13 cellular contexts compared by ENCODE assay signal in the genomic region with DNA sequence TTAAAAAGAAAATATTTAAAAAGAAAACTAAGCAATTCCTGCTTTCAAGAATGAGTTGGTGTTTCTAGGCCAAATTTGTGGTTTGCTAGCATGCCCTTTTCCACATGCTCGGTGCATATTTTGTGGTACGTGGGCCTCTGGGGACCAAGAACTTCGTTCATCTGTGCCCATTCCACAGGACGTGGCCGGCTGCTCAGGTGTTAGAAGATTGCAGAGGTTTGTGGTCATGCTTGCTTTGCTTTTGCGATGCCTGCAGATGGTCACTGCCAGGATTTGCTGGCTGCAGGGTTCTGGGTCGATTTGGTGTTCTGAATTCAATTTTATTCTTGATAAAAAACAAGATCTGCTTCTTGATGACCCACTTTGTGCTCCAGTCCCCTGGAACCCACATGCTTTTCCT. TPM values are rescaled to one million over a fixed set of nuclear protein-coding genes. Genes with fewer than 3 reads are reported as not detected.
DNase-seq lines count a peak whose midpoint lies in the region; ATAC-seq and TF ChIP-seq lines count a peak whose summit lies in the region.
"Had no signal": no experiment of that assay in that cellular context is flagged by ENCODE, and none has a peak within 500 bp of the region (broad histone marks: within the 10 kb centered on the region; RNA-seq: fewer than 3 reads in every experiment).

No MANE protein-coding gene starts in this region.

- H3K27me3 ChIP-seq in BLaER1 treated with 17β-estradiol and CSF1 and Interleukin-3, amounts not matched to agents 10 nM and 100 nM = no peaks in the 10 kb centered on the region
- no peaks in the 10 kb centered on the region for H3K27me3 ChIP-seq in GM23338 (ENCODE audit: insufficient read depth)
- H3K27me3 ChIP-seq in naive thymus-derived CD4-positive, alpha-beta T cell (ENCODE audit: control insufficient read depth in 2 of 2, insufficient read depth in 2 of 2, low read length in 2 of 2) = no peaks in the 10 kb centered on the region
- H3K27me3 ChIP-seq in mesendoderm (ENCODE audit: insufficient read depth, low read length, poor library complexity) = no peaks in the 10 kb centered on the region
- H3K27me3 ChIP-seq: dorsolateral prefrontal cortex had no signal

- DNase-seq in GM23338 (ENCODE audit: low spot score) (no peak), DMS53 treated with DMSO at 0.1 percent for 48 hours (lab: John Stamatoyannopoulos, UW; ENCODE audit: unreplicated experiment) (no peak), 8988T (no peak), putamen (ENCODE audit: low spot score) (no peak), mesendoderm (no peak)
- DNase-seq in activated T-cell treated with anti-CD3 and anti-CD28 coated beads, Interleukin-2, amount 50 U/mL, for 4 hours = no peak
- no peak for DNase-seq in naive thymus-derived CD4-positive, alpha-beta T cell
- DNase-seq: NCI-H1092 treated with DMSO at 0.1 percent for 48 hours had no signal

- no peaks in the 10 kb centered on the region for H3K9me3 Mint-ChIP-seq in GM23338
- H3K9me3 Mint-ChIP-seq in activated T-cell treated with anti-CD3 and anti-CD28 coated beads, Interleukin-2, amount 50 U/mL, for 4 hours = no peaks in the 10 kb centered on the region
- H3K9me3 Mint-ChIP-seq in naive thymus-derived CD4-positive, alpha-beta T cell = peaks cover 0 to 3% (median 0%) of the 10 kb centered on the region in 11 donors

- H3K9ac ChIP-seq in BLaER1 treated with 17β-estradiol and CSF1 and Interleukin-3, amounts not matched to agents 10 nM and 100 nM = peak overlapping the region; percentile 73 to 91 (median 80)
- no peak overlapping the region for H3K9ac ChIP-seq in mesendoderm (ENCODE audit: low read length)
- H3K9ac ChIP-seq: parathyroid adenoma had no signal

- H4K20me1 ChIP-seq in BLaER1 treated with 17β-estradiol and CSF1 and Interleukin-3, amounts not matched to agents 10 nM and 100 nM = peaks cover 0 to 68% (median 20%) of the 10 kb centered on the region in 11 experiments; a peak in 12 of 22 replicates
- H4K20me1 ChIP-seq in GM23338 (replicated peaks; ENCODE audit: insufficient read depth) = no peaks in the 10 kb centered on the region

- H3K9me2 ChIP-seq in GM23338 (ENCODE audit: insufficient read depth) = no peaks in the 10 kb centered on the region

- H2BK5ac ChIP-seq in mesendoderm (ENCODE audit: low read length) = no peak overlapping the region

- no peaks in the 10 kb centered on the region for H3K4me1 Mint-ChIP-seq in GM23338
- H3K4me1 Mint-ChIP-seq in activated T-cell treated with anti-CD3 and anti-CD28 coated beads, Interleukin-2, amount 50 U/mL, for 4 hours (ENCODE audit: low read depth) = peaks cover 88% of the 10 kb centered on the region
- peaks cover 72 to 93% (median 90%) of the 10 kb centered on the region in 7 donors for H3K4me1 Mint-ChIP-seq in naive thymus-derived CD4-positive, alpha-beta T cell

- no peaks in the 10 kb centered on the region for H3K9me3 ChIP-seq in BLaER1 treated with 17β-estradiol and CSF1 and Interleukin-3, amounts not matched to agents 10 nM and 100 nM (replicated peaks in 1 of 11)
- H3K9me3 ChIP-seq in naive thymus-derived CD4-positive, alpha-beta T cell (ENCODE audit: control insufficient read depth in 2 of 3, low read length in 3 of 3) = no peaks in the 10 kb centered on the region
- H3K9me3 ChIP-seq: thoracic aorta had no signal

- ATAC-seq in GM23338 = no peak
- no peak for ATAC-seq in activated T-cell treated with anti-CD3 and anti-CD28 coated beads, Interleukin-2, amount 50 U/mL, for 4 hours
- no peak for ATAC-seq in naive thymus-derived CD4-positive, alpha-beta T cell

- peak overlapping the region; percentile 32; the same call in 1 of the 2 replicates for H2AFZ ChIP-seq in GM23338
- H2AFZ ChIP-seq: parathyroid adenoma had no signal

- no peak overlapping the region for H2BK120ac ChIP-seq in mesendoderm (ENCODE audit: low read depth, low read length)

- H3K36me3 Mint-ChIP-seq in GM23338 (ENCODE audit: low read depth) = no peaks in the 10 kb centered on the region
- peaks cover 7% of the 10 kb centered on the region for H3K36me3 Mint-ChIP-seq in activated T-cell treated with anti-CD3 and anti-CD28 coated beads, Interleukin-2, amount 50 U/mL, for 4 hours (ENCODE audit: insufficient read depth)
- peaks cover 4 to 49% (median 12%) of the 10 kb centered on the region in 5 donors for H3K36me3 Mint-ChIP-seq in naive thymus-derived CD4-positive, alpha-beta T cell

- peaks cover 6% of the 10 kb centered on the region for H3K27me3 Mint-ChIP-seq in GM23338 (ENCODE audit: insufficient read depth, low read depth, poor library complexity)
- no peaks in the 10 kb centered on the region for H3K27me3 Mint-ChIP-seq in activated T-cell treated with anti-CD3 and anti-CD28 coated beads, Interleukin-2, amount 50 U/mL, for 4 hours (ENCODE audit: low read depth)
- H3K27me3 Mint-ChIP-seq in naive thymus-derived CD4-positive, alpha-beta T cell = no peaks in the 10 kb centered on the region

- no CpG with 5 or more reads among the region's 7 CpGs for WGBS in mesendoderm (ENCODE audit: extremely low coverage, insufficient coverage, low lambda C conversion rate)

- H3K56ac ChIP-seq in mesendoderm (ENCODE audit: low read length) = no peak overlapping the region

- peaks cover 77 to 100% (median 100%) of the 10 kb centered on the region in 10 experiments for H3K4me1 ChIP-seq in BLaER1 treated with 17β-estradiol and CSF1 and Interleukin-3, amounts not matched to agents 10 nM and 100 nM
- no peaks in the 10 kb centered on the region for H3K4me1 ChIP-seq in GM23338 (ENCODE audit: insufficient read depth)
- peaks cover 53 to 79% of the 10 kb centered on the region in 2 donors for H3K4me1 ChIP-seq in naive thymus-derived CD4-positive, alpha-beta T cell (ENCODE audit: control insufficient read depth in 2 of 2, insufficient read depth in 2 of 2, low read length in 2 of 2)
- no peaks in the 10 kb centered on the region for H3K4me1 ChIP-seq in mesendoderm (ENCODE audit: control insufficient read depth, low read depth, low read length)
- H3K4me1 ChIP-seq: parathyroid adenoma had no signal

- no peak overlapping the region for H3K23ac ChIP-seq in mesendoderm (ENCODE audit: low read length)

- H3K4me3 Mint-ChIP-seq in GM23338 = no peak overlapping the region
- peak overlapping the region; percentile 53 for H3K4me3 Mint-ChIP-seq in activated T-cell treated with anti-CD3 and anti-CD28 coated beads, Interleukin-2, amount 50 U/mL, for 4 hours
- H3K4me3 Mint-ChIP-seq in naive thymus-derived CD4-positive, alpha-beta T cell = peak overlapping the region; percentile 39 to 85 (median 76)

- H3K4me2 ChIP-seq in BLaER1 treated with 17β-estradiol and CSF1 and Interleukin-3, amounts not matched to agents 10 nM and 100 nM = peak overlapping the region; percentile 76 to 100 (median 99)
- H3K4me2 ChIP-seq in GM23338 (no peak overlapping the region), mesendoderm (ENCODE audit: low read length) (no peak overlapping the region)

- peaks cover 0 to 76% (median 62%) of the 10 kb centered on the region in 11 experiments; a peak in 18 of 22 replicates for H3K36me3 ChIP-seq in BLaER1 treated with 17β-estradiol and CSF1 and Interleukin-3, amounts not matched to agents 10 nM and 100 nM
- H3K36me3 ChIP-seq in GM23338 (ENCODE audit: insufficient read depth) (no peaks in the 10 kb centered on the region), mesendoderm (ENCODE audit: control insufficient read depth, insufficient read depth, low read length) (no peaks in the 10 kb centered on the region)
- peaks cover 0 to 15% (median 3%) of the 10 kb centered on the region in 3 experiments for H3K36me3 ChIP-seq in naive thymus-derived CD4-positive, alpha-beta T cell (ENCODE audit: control insufficient read depth in 2 of 3, insufficient read depth in 3 of 3, low read length in 3 of 3)
- H3K36me3 ChIP-seq: thoracic aorta had no signal

- intact Hi-C loops in naive thymus-derived CD4-positive, alpha-beta T cell (cut with micrococcal nuclease) = no loop called here

- TF ChIP-seq CTCF in GM23338 (conservative IDR thresholded peaks at IDR 0.05; ENCODE audit: low read depth in 2 of 2) = no peak

- H4K5ac ChIP-seq in mesendoderm (ENCODE audit: low read length) = no peak overlapping the region

- H3K4ac ChIP-seq in mesendoderm (ENCODE audit: low read depth, low read length) = no peak overlapping the region

- POLR2A ChIA-PET in naive thymus-derived CD4-positive, alpha-beta T cell (lab: Charles Lee) = interaction anchor here (1.0 to 1.2 kb wide), 3 partner anchors 8 to 13 kb away, joined by 3 to 6 read pairs (median 5); a partner anchor contains a TSS

- CTCF ChIA-PET in naive thymus-derived CD4-positive, alpha-beta T cell (lab: Charles Lee) = interaction anchor here (1.1 to 1.3 kb wide), 2 partner anchors 11 to 29 kb away, joined by 3 to 6 read pairs; no protein-coding TSS in a partner anchor

- H3K27ac Mint-ChIP-seq in GM23338 = no peak overlapping the region
- peak overlapping the region; percentile 78 to 94 (median 87) for H3K27ac Mint-ChIP-seq in naive thymus-derived CD4-positive, alpha-beta T cell

- no peak overlapping the region for H4K8ac ChIP-seq in mesendoderm (ENCODE audit: low read depth, low read length)

- H2BK15ac ChIP-seq in mesendoderm (replicated peaks; ENCODE audit: low read depth) = no peak overlapping the region

- H2AK5ac ChIP-seq in mesendoderm (ENCODE audit: low read length) = no peak overlapping the region

- H3K79me2 ChIP-seq in GM23338 (replicated peaks; ENCODE audit: insufficient read depth) (no peaks in the 10 kb centered on the region), mesendoderm (ENCODE audit: control insufficient read depth, insufficient read depth, low read length) (no peaks in the 10 kb centered on the region)
- H3K79me2 ChIP-seq: parathyroid adenoma had no signal

- no peaks in the 10 kb centered on the region for H3K79me1 ChIP-seq in mesendoderm (ENCODE audit: low read length)

- no peaks in the 10 kb centered on the region for H3F3A ChIP-seq in GM23338 (replicated peaks; ENCODE audit: low read depth)

- H3K4me3 ChIP-seq in BLaER1 treated with 17β-estradiol and CSF1 and Interleukin-3, amounts not matched to agents 10 nM and 100 nM = peak overlapping the region in 9 of 10 experiments; percentile 12 to 56 (median 39); a peak in 16 of 20 replicates
- H3K4me3 ChIP-seq in GM23338 (no peak overlapping the region), mesendoderm (ENCODE audit: low read length) (no peak overlapping the region)
- peak overlapping the region; percentile 28 for H3K4me3 ChIP-seq in naive thymus-derived CD4-positive, alpha-beta T cell (ENCODE audit: low read length)
- H3K4me3 ChIP-seq: dorsolateral prefrontal cortex, thoracic aorta had no signal

- peak overlapping the region; percentile 85 to 99 (median 95) for H3K27ac ChIP-seq in BLaER1 treated with 17β-estradiol and CSF1 and Interleukin-3, amounts not matched to agents 10 nM and 100 nM
- H3K27ac ChIP-seq in GM23338 (ENCODE audit: low read depth) (no peak overlapping the region), mesendoderm (ENCODE audit: low read depth, low read length) (no peak overlapping the region)
- peak overlapping the region; percentile 72 for H3K27ac ChIP-seq in naive thymus-derived CD4-positive, alpha-beta T cell (ENCODE audit: low read depth, low read length)
- H3K27ac ChIP-seq: parathyroid adenoma had no signal

- no peak overlapping the region for H3K18ac ChIP-seq in mesendoderm (ENCODE audit: low read length)

RNA-seq across cellular contexts. Expression of a gene that starts 7.5 kb away (rescaled TPM):
- 0.19 and 0.80 TPM in 2 replicates for total RNA-seq in GM23338 (2014; rRNA removed; shearing (Covaris generic))
- 3.7 TPM in 2 replicates for polyA plus RNA-seq in GM23338 (2016; fragmentation: Nextera tagmentation; extraction: Ambion mirVana)
- 100 to 1,000 TPM in 1 of 3 donors, 10 to 100 TPM in 2; 85.4 to 130 (median 92.1) TPM for total RNA-seq in activated T-cell treated with anti-CD3 and anti-CD28 coated beads, Interleukin-2, amount 50 U/mL, for 4 hours
- 100 to 1,000 TPM; 101 to 182 (median 146) TPM for total RNA-seq in naive thymus-derived CD4-positive, alpha-beta T cell
- polyA plus RNA-seq in naive thymus-derived CD4-positive, alpha-beta T cell = 10 to 100 TPM; 29.1 to 38.2 TPM
- 0.14 TPM for polyA plus RNA-seq in mesendoderm (2013, experiment 1 of 2)
- polyA plus RNA-seq in mesendoderm (2013, experiment 2 of 2) = 0.38 TPM
- total RNA-seq: glomerular endothelial cell had no signal

Comparison
In these comparisons a context has a peak if more than half of its experiments do, and no peak if none do; other contexts are left out.
1. H3K27ac ChIP-seq: peak in BLaER1 treated with 17β-estradiol and CSF1 and Interleukin-3, amounts not matched to agents 10 nM and 100 nM (11 of 11) and naive thymus-derived CD4-positive, alpha-beta T cell (single experiment); none in GM23338 (single experiment) and mesendoderm (single experiment).
2. H3K4me2 ChIP-seq: peak in BLaER1 treated with 17β-estradiol and CSF1 and Interleukin-3, amounts not matched to agents 10 nM and 100 nM (11 of 11); none in GM23338 (single experiment) and mesendoderm (single experiment).
3. H3K4me3 ChIP-seq: peak in BLaER1 treated with 17β-estradiol and CSF1 and Interleukin-3, amounts not matched to agents 10 nM and 100 nM (9 of 10) and naive thymus-derived CD4-positive, alpha-beta T cell (single experiment); none in GM23338 (single experiment) and mesendoderm (single experiment).
4. RNA of a gene that starts 7.5 kb away (total RNA-seq): 101 to 182 TPM in naive thymus-derived CD4-positive, alpha-beta T cell and 85.4 to 130 TPM in activated T-cell treated with anti-CD3 and anti-CD28 coated beads, Interleukin-2, amount 50 U/mL, for 4 hours; 0.19 to 0.80 TPM in GM23338; every median in the first group is over 10 times any median in the second.